In genomic region chr2:73985318-73986084, GRCh38 we compare ENCODE assay signal across 8 cellular contexts. TPM values are rescaled to one million over a fixed set of nuclear protein-coding genes. Genes with fewer than 3 reads are reported as not detected.
DNase-seq lines count a peak whose midpoint lies in the region; ATAC-seq and TF ChIP-seq lines count a peak whose summit lies in the region.

No MANE protein-coding gene starts in this region.

- H3K27ac Mint-ChIP-seq in activated T-cell treated with anti-CD3 and anti-CD28 coated beads, Interleukin-2, amount 50 U/mL, for 72 hours, result peak overlapping the region; percentile 87

- ATAC-seq in GM18498 (IDR thresholded peaks at IDR 0.05; ENCODE audit: unreplicated experiment) (peak; percentile 45), HG02623 (IDR thresholded peaks at IDR 0.05; ENCODE audit: unreplicated experiment) (peak; percentile 30)
- peak; percentile 40 to 53 for ATAC-seq in activated T-cell treated with anti-CD3 and anti-CD28 coated beads, Interleukin-2, amount 50 U/mL, for 72 hours (replicated peaks in 1 of 2)

- H3K9me3 ChIP-seq in OCI-LY3 (ENCODE audit: insufficient read depth, low read length), result no peaks in the 10 kb centered on the region

- peak overlapping the region; percentile 82 for H3K4me3 ChIP-seq in OCI-LY3 (ENCODE audit: low read length)

- H3K79me2 ChIP-seq in OCI-LY3 (ENCODE audit: low read length), result peaks cover 71% of the 10 kb centered on the region

- H3K27me3 Mint-ChIP-seq in activated T-cell treated with anti-CD3 and anti-CD28 coated beads, Interleukin-2, amount 50 U/mL, for 72 hours (ENCODE audit: low read depth), result no peaks in the 10 kb centered on the region

- no peaks in the 10 kb centered on the region for H3K27me3 ChIP-seq in OCI-LY3 (ENCODE audit: low read depth, low read length)

- no peak for TF ChIP-seq CTCF in OCI-LY3 (IDR thresholded peaks at IDR 0.05; ENCODE audit: low read depth, low read length)

- no peak overlapping the region for H2AFZ ChIP-seq in OCI-LY3 (ENCODE audit: low read depth, low read length)

- peak overlapping the region; percentile 88 to 89 for H3K4me3 Mint-ChIP-seq in activated T-cell treated with anti-CD3 and anti-CD28 coated beads, Interleukin-2, amount 50 U/mL, for 72 hours

- peaks cover 63% of the 10 kb centered on the region for H3K4me1 ChIP-seq in OCI-LY3 (ENCODE audit: low read length)

- peak; percentile 69 for DNase-seq in activated T-cell treated with anti-CD3 and anti-CD28 coated beads, Interleukin-2, amount 50 U/mL, for 72 hours
- DNase-seq in germinal center (ENCODE audit: low spot score), result peak; percentile 59
- DNase-seq in pons (ENCODE audit: low spot score), result peak; percentile 51
- DNase-seq in cortex of kidney (lab: John Stamatoyannopoulos, UW), result no peak
- no peak for DNase-seq in GOT3 (lab: John Stamatoyannopoulos, UW)

- peak overlapping the region; percentile 79 for H3K27ac ChIP-seq in OCI-LY3 (ENCODE audit: low read length)

- H3K9ac ChIP-seq in OCI-LY3 (ENCODE audit: low read length), result peak overlapping the region; percentile 89

- H3K36me3 Mint-ChIP-seq in activated T-cell treated with anti-CD3 and anti-CD28 coated beads, Interleukin-2, amount 50 U/mL, for 72 hours (ENCODE audit: insufficient read depth in 2 of 2), result peaks cover 7 to 21% of the 10 kb centered on the region in 2 donors

- H4K20me1 ChIP-seq in OCI-LY3 (ENCODE audit: insufficient read depth, low read length), result peaks cover 46% of the 10 kb centered on the region

- H3K36me3 ChIP-seq in OCI-LY3 (replicated peaks; ENCODE audit: low read depth, low read length), result peaks cover 47% of the 10 kb centered on the region

- H3K4me2 ChIP-seq in OCI-LY3 (ENCODE audit: low read length), result peak overlapping the region; percentile 99

- peaks cover 0 to 2% of the 10 kb centered on the region in 2 donors for H3K9me3 Mint-ChIP-seq in activated T-cell treated with anti-CD3 and anti-CD28 coated beads, Interleukin-2, amount 50 U/mL, for 72 hours

- H3K4me1 Mint-ChIP-seq in activated T-cell treated with anti-CD3 and anti-CD28 coated beads, Interleukin-2, amount 50 U/mL, for 72 hours (ENCODE audit: low read depth), result peaks cover 81% of the 10 kb centered on the region

RNA-seq across cellular contexts. Expression of gene TET3, which starts 0.8 kb away (rescaled TPM):
- total RNA-seq in activated T-cell treated with anti-CD3 and anti-CD28 coated beads, Interleukin-2, amount 50 U/mL, for 72 hours, result 10 to 100 TPM; 18.6 to 19.7 TPM

RNA-seq across cellular contexts. Expression of gene DGUOK, which starts 58.8 kb away (rescaled TPM):
- total RNA-seq in activated T-cell treated with anti-CD3 and anti-CD28 coated beads, Interleukin-2, amount 50 U/mL, for 72 hours, result 100 to 1,000 TPM; 110 to 119 TPM

Comparison
In these comparisons a context has a peak if more than half of its experiments do, and no peak if none do; other contexts are left out.
1. DNase-seq: peak in activated T-cell treated with anti-CD3 and anti-CD28 coated beads, Interleukin-2, amount 50 U/mL, for 72 hours (2 of 2), germinal center (single experiment) and pons (single experiment); none in cortex of kidney (single experiment) and GOT3 (single experiment).
2. Peak in every context shown above with its lines, with median percentiles within 50 percentile points of each other: ATAC-seq.